In the genomic region with DNA sequence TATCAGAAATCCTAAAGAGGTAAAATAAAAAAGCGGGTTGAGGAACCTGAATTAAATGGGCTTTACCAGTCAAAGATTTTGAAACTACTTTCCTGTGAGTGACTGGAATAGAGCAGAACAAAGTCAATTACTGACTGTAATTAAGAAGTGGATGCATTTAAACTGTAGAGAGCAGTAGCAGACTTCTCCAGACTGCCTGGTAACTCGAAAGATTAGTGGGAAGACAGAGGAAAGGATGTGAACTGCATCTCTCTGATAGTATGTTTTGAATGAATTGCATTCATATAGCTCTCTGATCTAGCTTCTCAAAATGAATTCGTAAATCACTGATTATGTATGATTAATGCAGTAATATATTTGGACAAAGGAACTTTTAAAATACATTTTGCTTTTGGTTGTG, we compare ENCODE assay signal across 15 cellular contexts.
DNase-seq lines count a peak whose midpoint lies in the region; ATAC-seq, FAIRE-seq and TF ChIP-seq lines count a peak whose summit lies in the region.
"Had no signal": no experiment of that assay in that cellular context is flagged by ENCODE, and none has a peak within 500 bp of the region (broad histone marks: within the 10 kb centered on the region; RNA-seq: fewer than 3 reads in every experiment).

No MANE protein-coding gene starts in this region.

- CTCF ChIA-PET in H1 (lab: Charles Lee; ENCODE audit: partially characterized antibody), result interaction anchor here (0.6 to 1.0 kb wide), 3 partner anchors 13 to 51 kb away, joined by 3 read pairs; no protein-coding TSS in a partner anchor
- CTCF ChIA-PET in Caco-2 (lab: Charles Lee), result no interaction called here

- no TSS peak for BruUV-seq in Caco-2 (replicated peaks; lab: Mats Ljungman, UMichigan)

- H2AFZ ChIP-seq in Loucy (ENCODE audit: low read length), result no peak overlapping the region
- H2AFZ ChIP-seq in H1 (ENCODE audit: low read length), result no peak overlapping the region
- no peak overlapping the region for H2AFZ ChIP-seq in mesenchymal stem cell (ENCODE audit: low read depth, low read length)
- H2AFZ ChIP-seq: parathyroid adenoma had no signal

- ATAC-seq in GM21528 (IDR thresholded peaks at IDR 0.05; ENCODE audit: low FRiP score, unreplicated experiment), result no peak
- ATAC-seq: activated T-cell treated with anti-CD3 and anti-CD28 coated beads, Interleukin-2, amount 50 U/mL, for 4 hours had no signal

- H4K5ac ChIP-seq in H1 (ENCODE audit: insufficient read length, low read depth, low read length), result no peak overlapping the region

- intact Hi-C loops in Caco-2 (cut with micrococcal nuclease; ENCODE audit: unreplicated experiment) (no loop called here), breast epithelium (cut with DNase I; ENCODE audit: low total_unique reads) (no loop called here)

- H3K4me1 ChIP-seq in Loucy (ENCODE audit: insufficient read depth, low read length, poor library complexity, severe bottlenecking) (peaks cover 9% of the 10 kb centered on the region), H1 (replicated peaks in 1 of 4; ENCODE audit: control insufficient read depth in 3 of 4, insufficient read depth in 4 of 4, low read length in 3 of 4) (no peaks in the 10 kb centered on the region), mesenchymal stem cell (ENCODE audit: control insufficient read depth, insufficient read depth, low read depth, low read length) (no peaks in the 10 kb centered on the region), Caco-2 (no peaks in the 10 kb centered on the region), breast epithelium (no peaks in the 10 kb centered on the region)
- H3K4me1 ChIP-seq: parathyroid adenoma had no signal

- no peak overlapping the region for H4K91ac ChIP-seq in H1 (replicated peaks; ENCODE audit: insufficient read length, low read length)
- no peak overlapping the region for H4K91ac ChIP-seq in mesenchymal stem cell (ENCODE audit: low read length)

- H3K9me3 ChIP-seq in Loucy (ENCODE audit: insufficient read depth, low read depth, low read length) (no peaks in the 10 kb centered on the region), H1 (ENCODE audit: insufficient read depth in 2 of 2, low read depth in 1 of 2, low read length in 1 of 2) (no peaks in the 10 kb centered on the region), mesenchymal stem cell (ENCODE audit: control insufficient read depth, low read length) (no peaks in the 10 kb centered on the region), Caco-2 (no peaks in the 10 kb centered on the region), breast epithelium (no peaks in the 10 kb centered on the region)

- H2BK120ac ChIP-seq in H1 (replicated peaks; ENCODE audit: low read depth, low read length) (no peak overlapping the region), mesenchymal stem cell (ENCODE audit: low read depth, low read length) (no peak overlapping the region)

- H3F3A ChIP-seq in Loucy (ENCODE audit: low read depth), result 0 out of 2 replicates have a peak, but pooled peaks cover 3% of the 10 kb centered on the region

- H3K18ac ChIP-seq in H1 (ENCODE audit: extremely low read depth, low read length) (no peak overlapping the region), mesenchymal stem cell (ENCODE audit: low read depth in 1 of 2, low read length in 2 of 2) (no peak overlapping the region)

- DNase-seq in COLO829 (ENCODE audit: low spot score), result peak; percentile 28
- no peak for DNase-seq in H1 (ENCODE audit: low read depth in 1 of 2, low spot score in 2 of 2)
- peak; percentile 32 for DNase-seq in mesenchymal stem cell
- DNase-seq in Caco-2, result no peak
- no peak for DNase-seq in NCI-H2107 (lab: John Stamatoyannopoulos, UW)
- no peak for DNase-seq in breast epithelium (ENCODE audit: low spot score in 2 of 2)
- DNase-seq: activated CD4-positive, CD25-positive, alpha-beta regulatory T cell; activated T-cell treated with anti-CD3 and anti-CD28 coated beads, Interleukin-2, amount 50 U/mL, for 4 hours; NCI-H2081 treated with DMSO at 0.1 percent for 48 hours; stimulated activated CD4-positive, alpha-beta T cell treated with anti-CD3 and anti-CD28 coated beads, Interleukin-4, amount 100 ng/mL, for 24 hours had no signal

- H3K4me3 ChIP-seq in Loucy (ENCODE audit: low read length, poor library complexity, severe bottlenecking), result no peak overlapping the region
- H3K4me3 ChIP-seq in H1 (ENCODE audit: extremely low read depth in 1 of 4, insufficient read depth in 2 of 4, low read depth in 3 of 4, low read length in 4 of 4), result no peak overlapping the region
- H3K4me3 ChIP-seq in mesenchymal stem cell (ENCODE audit: insufficient read depth in 1 of 2, low read depth in 1 of 2, low read length in 2 of 2), result no peak overlapping the region
- H3K4me3 ChIP-seq in Caco-2 (ENCODE audit: low read depth, low read length), result no peak overlapping the region
- H3K4me3 ChIP-seq in breast epithelium, result no peak overlapping the region

- no peaks in the 10 kb centered on the region for H3K4me1 Mint-ChIP-seq in Caco-2 (ENCODE audit: low read depth, unreplicated experiment)

- POLR2A ChIA-PET in H1 (lab: Charles Lee; ENCODE audit: partially characterized antibody), result no interaction called here
- POLR2A ChIA-PET in Caco-2 (lab: Charles Lee), result no interaction called here

- no peak for TF ChIP-seq EP300 in H1 (IDR thresholded peaks at IDR 0.05; ENCODE audit: borderline replicate concordance in 1 of 2, low read depth in 2 of 2, low read length in 2 of 2)

- H4K20me1 ChIP-seq in Loucy (ENCODE audit: insufficient read depth, low read length, poor library complexity, severe bottlenecking) (peaks cover 16% of the 10 kb centered on the region), H1 (replicated peaks in 1 of 2; ENCODE audit: control insufficient read depth in 1 of 2, insufficient read depth in 2 of 2, low read length in 2 of 2) (no peaks in the 10 kb centered on the region)

- H2BK12ac ChIP-seq in H1 (ENCODE audit: low read depth, low read length) (no peak overlapping the region), mesenchymal stem cell (ENCODE audit: low read length in 2 of 2) (no peak overlapping the region)

- H3K9ac ChIP-seq in Loucy (ENCODE audit: low read depth, low read length, poor library complexity, severe bottlenecking), result no peak overlapping the region
- no peak overlapping the region for H3K9ac ChIP-seq in H1 (replicated peaks in 1 of 4; ENCODE audit: extremely low read depth in 1 of 4, low read depth in 3 of 4, low read length in 3 of 4)
- no peak overlapping the region for H3K9ac ChIP-seq in mesenchymal stem cell (ENCODE audit: low read length)
- H3K9ac ChIP-seq: KMS-11, parathyroid adenoma had no signal

- 0 out of 2 replicates have a peak, but pooled peaks have one; percentile 10 for TF ChIP-seq CTCF in Loucy (conservative IDR thresholded peaks at IDR 0.05; ENCODE audit: low read length)
- peak in 1 of 3 experiments; percentile 27; a peak in 1 of 4 replicates for TF ChIP-seq CTCF in H1 (IDR thresholded peaks at IDR 0.05; ENCODE audit: control extremely low read depth in 1 of 3, insufficient read depth in 1 of 3, low read depth in 1 of 3, low read length in 3 of 3)
- no peak for TF ChIP-seq CTCF in Caco-2 (IDR thresholded peaks at IDR 0.05; ENCODE audit: insufficient read depth in 1 of 2, low read depth in 1 of 2, low read length in 1 of 2, severe bottlenecking in 1 of 2, unreplicated experiment in 1 of 2)
- no peak for TF ChIP-seq CTCF in breast epithelium (IDR thresholded peaks at IDR 0.05)

- no peak overlapping the region for H3K56ac ChIP-seq in H1 (replicated peaks; ENCODE audit: insufficient read length, low read depth, low read length)

- H4K8ac ChIP-seq in H1 (ENCODE audit: extremely low read depth, insufficient read depth, low read length), result no peak overlapping the region
- no peak overlapping the region for H4K8ac ChIP-seq in mesenchymal stem cell (ENCODE audit: low read length)

- WGBS in H1 (ENCODE audit: extremely low coverage in 1 of 2, insufficient coverage in 1 of 2, insufficient read length in 1 of 2, insufficient replicate concordance in 2 of 2, low coverage in 1 of 2, low lambda C conversion rate in 2 of 2, missing lambda C conversion rate in 1 of 2), 2 experiments, result 85% methylated on average over 3 of the region's 3 CpGs; no CpG with 5 or more reads in 1 of the 2 experiments
- WGBS in mesenchymal stem cell, result 68% methylated on average over 2 of the region's 3 CpGs

- H2AK5ac ChIP-seq in H1 (ENCODE audit: low read depth, low read length), result no peak overlapping the region
- H2AK5ac ChIP-seq in mesenchymal stem cell (ENCODE audit: low read length, severe bottlenecking), result no peak overlapping the region

- H3K9me2 ChIP-seq in Loucy (replicated peaks; ENCODE audit: low read depth, low read length), result no peaks in the 10 kb centered on the region

- no peak overlapping the region for H2BK5ac ChIP-seq in H1 (ENCODE audit: low read depth, low read length)
- H2BK5ac ChIP-seq in mesenchymal stem cell (ENCODE audit: low read depth, low read length, poor library complexity, severe bottlenecking), result no peak overlapping the region

- no peaks in the 10 kb centered on the region for H3K9me3 Mint-ChIP-seq in Caco-2 (ENCODE audit: unreplicated experiment)
- H3K9me3 Mint-ChIP-seq: activated T-cell treated with anti-CD3 and anti-CD28 coated beads, Interleukin-2, amount 50 U/mL, for 4 hours had no signal

- TF ChIP-seq POLR2A in H1 (IDR thresholded peaks at IDR 0.05; ENCODE audit: control extremely low read depth in 1 of 2, low read depth in 2 of 2, low read length in 2 of 2) (no peak), breast epithelium (IDR thresholded peaks at IDR 0.05) (no peak)

- peaks cover 29% of the 10 kb centered on the region for H3K36me3 ChIP-seq in Loucy (ENCODE audit: insufficient read depth, low read length)
- no peaks in the 10 kb centered on the region for H3K36me3 ChIP-seq in H1 (ENCODE audit: control insufficient read depth in 2 of 4, insufficient read depth in 4 of 4, low read length in 3 of 4)
- H3K36me3 ChIP-seq in mesenchymal stem cell (ENCODE audit: control insufficient read depth in 1 of 2, insufficient read depth in 2 of 2, low read depth in 1 of 2, low read length in 2 of 2), result no peaks in the 10 kb centered on the region
- no peaks in the 10 kb centered on the region for H3K36me3 ChIP-seq in Caco-2 (ENCODE audit: control insufficient read depth, insufficient read depth, low read length)
- peaks cover 4% of the 10 kb centered on the region for H3K36me3 ChIP-seq in breast epithelium

- H3K27ac Mint-ChIP-seq in Caco-2 (ENCODE audit: unreplicated experiment), result no peak overlapping the region

- H3K4me3 Mint-ChIP-seq in Caco-2 (ENCODE audit: unreplicated experiment), result no peak overlapping the region
- H3K4me3 Mint-ChIP-seq: activated T-cell treated with anti-CD3 and anti-CD28 coated beads, Interleukin-2, amount 50 U/mL, for 4 hours had no signal

- H3K14ac ChIP-seq in H1 (ENCODE audit: insufficient read length) (no peak overlapping the region), mesenchymal stem cell (ENCODE audit: low read length in 2 of 2) (no peak overlapping the region)

- H3K4me2 ChIP-seq in Loucy (ENCODE audit: low read depth, low read length, poor library complexity, severe bottlenecking) (no peak overlapping the region), H1 (ENCODE audit: insufficient read depth in 1 of 2, low read depth in 2 of 2, low read length in 2 of 2) (no peak overlapping the region), mesenchymal stem cell (ENCODE audit: low read length, poor library complexity, severe bottlenecking) (no peak overlapping the region)
- H3K4me2 ChIP-seq: KMS-11 had no signal

- H3K23ac ChIP-seq in H1 (ENCODE audit: insufficient read length) (no peak overlapping the region), mesenchymal stem cell (ENCODE audit: low read length in 2 of 2) (no peak overlapping the region)

- H2BK15ac ChIP-seq in H1 (ENCODE audit: low read length) (no peak overlapping the region), mesenchymal stem cell (ENCODE audit: low read depth, poor library complexity, severe bottlenecking) (no peak overlapping the region)

- TF ChIP-seq RAD21 in H1 (IDR thresholded peaks at IDR 0.05 in 1 of 2, conservative IDR thresholded peaks at IDR 0.05 in 1 of 2; ENCODE audit: low read depth in 2 of 2, low read length in 2 of 2), result peak; percentile 54

- no peak overlapping the region for H2BK20ac ChIP-seq in H1 (ENCODE audit: low read length)

- H3K36me3 Mint-ChIP-seq in Caco-2 (ENCODE audit: insufficient read depth, unreplicated experiment), result no peaks in the 10 kb centered on the region

- no peak overlapping the region for H3K4ac ChIP-seq in H1 (replicated peaks; ENCODE audit: insufficient read length, low read depth, low read length)
- H3K4ac ChIP-seq in mesenchymal stem cell (ENCODE audit: low read depth in 1 of 2, low read length in 2 of 2), result no peak overlapping the region

- H3K79me2 ChIP-seq in Loucy (ENCODE audit: insufficient read depth, low read length) (peaks cover 14% of the 10 kb centered on the region; the same call in 1 of the 2 replicates), H1 (ENCODE audit: control insufficient read depth in 1 of 2, insufficient read depth in 2 of 2, low read length in 2 of 2) (no peaks in the 10 kb centered on the region)
- H3K79me2 ChIP-seq: parathyroid adenoma had no signal

- H3K27me3 Mint-ChIP-seq in Caco-2 (ENCODE audit: insufficient read depth, unreplicated experiment), result peaks cover 3% of the 10 kb centered on the region

- no peak for FAIRE-seq in H1 (lab: Jason Lieb, UNC)

- H3K27me3 ChIP-seq in Loucy (ENCODE audit: insufficient read depth, low read length, poor library complexity, severe bottlenecking), result no peaks in the 10 kb centered on the region
- H3K27me3 ChIP-seq in H1 (replicated peaks in 1 of 4; ENCODE audit: control insufficient read depth in 3 of 4, extremely low read depth in 1 of 4, insufficient read depth in 3 of 4, low read length in 3 of 4), result no peaks in the 10 kb centered on the region
- no peaks in the 10 kb centered on the region for H3K27me3 ChIP-seq in mesenchymal stem cell (ENCODE audit: control insufficient read depth in 1 of 2, insufficient read depth in 1 of 2, low read length in 2 of 2)
- no peaks in the 10 kb centered on the region for H3K27me3 ChIP-seq in Caco-2 (replicated peaks; ENCODE audit: control insufficient read depth, insufficient read depth, low read length)
- H3K27me3 ChIP-seq in breast epithelium, result no peaks in the 10 kb centered on the region

- H3K27ac ChIP-seq in H1 (ENCODE audit: low read depth, low read length), result no peak overlapping the region
- no peak overlapping the region for H3K27ac ChIP-seq in mesenchymal stem cell (ENCODE audit: low read length, poor library complexity, severe bottlenecking)
- no peak overlapping the region for H3K27ac ChIP-seq in breast epithelium
- H3K27ac ChIP-seq: KMS-11, parathyroid adenoma, RWPE1 had no signal

- H3K79me1 ChIP-seq in H1 (ENCODE audit: low read depth, low read length) (no peaks in the 10 kb centered on the region), mesenchymal stem cell (replicated peaks; ENCODE audit: low read length, poor library complexity, severe bottlenecking) (no peaks in the 10 kb centered on the region)

- no peaks in the 10 kb centered on the region for H3K23me2 ChIP-seq in H1 (ENCODE audit: low read depth, low read length)

Comparison
In these comparisons a context has a peak if more than half of its experiments do, and no peak if none do; other contexts are left out.
1. DNase-seq: peak in COLO829 (single experiment) and mesenchymal stem cell (single experiment); none in H1 (0 of 2), Caco-2 (0 of 2), NCI-H2107 (single experiment) and breast epithelium (0 of 2).